11 cellular contexts compared by ENCODE assay signal in genomic region chr13:83167203-83167602, GRCh38.
"Had no signal": no experiment of that assay in that cellular context is flagged by ENCODE, and none has a peak within 500 bp of the region (broad histone marks: within the 10 kb centered on the region; RNA-seq: fewer than 3 reads in every experiment).

No MANE protein-coding gene starts in this region.

- H3K4me3 ChIP-seq: GM23248, HAP-1 had no signal

- DNase-seq: GM23248, GOT3, H7, HFFc6, IMR-90, Karpas-422, KBM-7 had no signal

- H2AFZ ChIP-seq: GM23248 had no signal

- H3K9ac ChIP-seq: GM23248, KMS-11 had no signal

- H3K36me3 ChIP-seq: HAP-1 had no signal

- H3K4me1 ChIP-seq: HAP-1 had no signal

- H3K9me3 ChIP-seq: HAP-1 had no signal

- H3K4me2 ChIP-seq: KMS-11 had no signal

- ATAC-seq: HCT116 had no signal

- H3K27ac ChIP-seq: GM23248, HL-60, KMS-11 had no signal
